Comparison of ENCODE assay signal across 24 cellular contexts in genomic region chr13:25494708-25495411, GRCh38.
DNase-seq lines count a peak whose midpoint lies in the region; ATAC-seq, FAIRE-seq and TF ChIP-seq lines count a peak whose summit lies in the region.
"Had no signal": no experiment of that assay in that cellular context is flagged by ENCODE, and none has a peak within 500 bp of the region (broad histone marks: within the 10 kb centered on the region; RNA-seq: fewer than 3 reads in every experiment).

No MANE protein-coding gene starts in this region.

- H3K4me3 ChIP-seq in K562: no peak overlapping the region
- no peak overlapping the region for H3K4me3 ChIP-seq in lower lobe of right lung
- no peak overlapping the region for H3K4me3 ChIP-seq in vagina
- H3K4me3 ChIP-seq: adrenal gland, cardiac muscle cell, HAP-1, lung, skin epidermis had no signal

- TF ChIP-seq CTCF in K562 (IDR thresholded peaks at IDR 0.05 in 2 of 3, conservative IDR thresholded peaks at IDR 0.05 in 1 of 3; ENCODE audit: insufficient read depth in 2 of 3, low read depth in 1 of 3, low read length in 3 of 3) (peak in 1 of 3 experiments; percentile 17; a peak in 1 of 6 replicates), lower lobe of right lung (IDR thresholded peaks at IDR 0.05) (no peak), vagina (IDR thresholded peaks at IDR 0.05) (no peak)

- no peaks in the 10 kb centered on the region for H3K9me3 ChIP-seq in K562 (replicated peaks; ENCODE audit: control insufficient read depth, insufficient read depth, low read depth, low read length)
- no peaks in the 10 kb centered on the region for H3K9me3 ChIP-seq in lower lobe of right lung
- H3K9me3 ChIP-seq in vagina: no peaks in the 10 kb centered on the region
- H3K9me3 ChIP-seq: adrenal gland, HAP-1 had no signal

- TF ChIP-seq RAD21 in K562 (CRISPR knock-in tag; conservative IDR thresholded peaks at IDR 0.05 in 1 of 2, IDR thresholded peaks at IDR 0.05 in 1 of 2): peak in 1 of 2 experiments; percentile 17; a peak in 1 of 4 replicates

- peaks cover 28 to 34% of the 10 kb centered on the region in 2 donors for H3K27me3 Mint-ChIP-seq in effector memory CD8-positive, alpha-beta T cell

- POLR2A ChIA-PET in K562 (lab: Yijun Ruan, JAX): interaction anchor here (0.9 kb wide), 1 partner anchor 11 kb away, joined by 3 read pairs; no protein-coding TSS in a partner anchor

- TF ChIP-seq POLR2A in K562 (conservative IDR thresholded peaks at IDR 0.05): no peak
- no peak for TF ChIP-seq POLR2A in vagina (IDR thresholded peaks at IDR 0.05)

- no peaks in the 10 kb centered on the region for H3K79me2 ChIP-seq in K562 (ENCODE audit: control insufficient read depth, insufficient read depth, low read length)

- H3K4me2 ChIP-seq in K562 (ENCODE audit: insufficient read depth, low read length): no peak overlapping the region

- TF ChIP-seq EP300 in K562 (IDR thresholded peaks at IDR 0.05; ENCODE audit: low read length): no peak

- H3K36me3 ChIP-seq in K562 (ENCODE audit: control insufficient read depth, insufficient read depth, low read length) (no peaks in the 10 kb centered on the region), lower lobe of right lung (no peaks in the 10 kb centered on the region), vagina (no peaks in the 10 kb centered on the region)
- H3K36me3 ChIP-seq: adrenal gland, cardiac muscle cell, HAP-1 had no signal

- H3K9me1 ChIP-seq in K562 (ENCODE audit: control insufficient read depth, insufficient read depth, low read length): no peaks in the 10 kb centered on the region

- H3K9me3 Mint-ChIP-seq in effector memory CD8-positive, alpha-beta T cell: no peaks in the 10 kb centered on the region
- H3K9me3 Mint-ChIP-seq: CD4-positive, alpha-beta T cell had no signal

- H3K4me3 Mint-ChIP-seq in effector memory CD8-positive, alpha-beta T cell: no peak overlapping the region
- H3K4me3 Mint-ChIP-seq: CD4-positive, alpha-beta T cell; T-helper 17 cell had no signal

- no peak for FAIRE-seq in K562 (lab: Jason Lieb, UNC)
- FAIRE-seq: HTR-8/SVneo, RCC 7860 had no signal

- H3K9ac ChIP-seq in K562 (ENCODE audit: insufficient read depth in 1 of 2, low read depth in 2 of 2, low read length in 2 of 2): no peak overlapping the region

- in situ Hi-C loops in K562 (cut with MboI): no loop called here

- H3K4me1 ChIP-seq in K562 (replicated peaks in 1 of 2; ENCODE audit: control insufficient read depth in 2 of 2, insufficient read depth in 2 of 2, low read length in 2 of 2) (no peaks in the 10 kb centered on the region), lower lobe of right lung (no peaks in the 10 kb centered on the region), vagina (no peaks in the 10 kb centered on the region)
- H3K4me1 ChIP-seq: adrenal gland, foreskin keratinocyte, HAP-1 had no signal

- H3K36me3 Mint-ChIP-seq in effector memory CD8-positive, alpha-beta T cell (ENCODE audit: insufficient read depth): peaks cover 3% of the 10 kb centered on the region

- CTCF ChIA-PET in K562 (lab: Yijun Ruan, JAX; ENCODE audit: low intra/inter-chr PET ratio): no interaction called here

- 0 out of 2 replicates have a peak, but pooled peaks cover 4% of the 10 kb centered on the region for H4K20me1 ChIP-seq in K562 (replicated peaks; ENCODE audit: control insufficient read depth, insufficient read depth, low read length)

- DNase-seq in DMS153 (lab: John Stamatoyannopoulos, UW): peak; percentile 24
- DNase-seq in NCI-H1092 (lab: John Stamatoyannopoulos, UW): peak; percentile 87
- DNase-seq in NCI-H510A (lab: John Stamatoyannopoulos, UW): peak; percentile 25
- peak in 2 of 4 experiments; percentile 5 to 19 for DNase-seq in K562 (ENCODE audit: extremely low read depth in 1 of 4, low spot score in 3 of 4)
- no peak for DNase-seq in EL
- DNase-seq in lower lobe of right lung: no peak
- no peak for DNase-seq in effector memory CD8-positive, alpha-beta T cell
- DNase-seq in vagina (ENCODE audit: extremely low spot score in 2 of 2): no peak
- DNase-seq: activated CD8-positive, alpha-beta memory T cell treated with anti-CD3 and anti-CD28 coated beads, Interleukin-2, amount 50 U/mL, for 48 hours; activated effector memory CD4-positive, alpha-beta T cell treated with anti-CD3 and anti-CD28 coated beads, Interleukin-2, amount 50 U/mL, for 16 hours; adrenal gland; CD4-positive, alpha-beta T cell; foreskin keratinocyte; hippocampal formation; NCI-H146; stimulated activated CD4-positive, alpha-beta T cell treated with anti-CD3 and anti-CD28 coated beads, Interleukin-2, amount 100 ng/mL, for 24 hours; stimulated activated naive CD4-positive, alpha-beta T cell; T-helper 17 cell had no signal

- H3K27me3 ChIP-seq in K562 (ENCODE audit: control insufficient read depth in 2 of 2, insufficient read depth in 2 of 2, low read length in 2 of 2) (peaks cover 0 to 13% of the 10 kb centered on the region in 2 experiments; a peak in 2 of 5 replicates), lower lobe of right lung (ENCODE audit: low read depth) (peaks cover 5% of the 10 kb centered on the region), vagina (no peaks in the 10 kb centered on the region)
- H3K27me3 ChIP-seq: adrenal gland, cardiac muscle cell, foreskin keratinocyte had no signal

- no peak overlapping the region for H2AFZ ChIP-seq in K562 (ENCODE audit: low read depth, low read length)

- ATAC-seq in K562: peak; percentile 62
- no peak for ATAC-seq in lower lobe of right lung
- ATAC-seq in effector memory CD8-positive, alpha-beta T cell (replicated peaks): no peak
- ATAC-seq: foreskin keratinocyte, T-helper 17 cell had no signal

- no TSS peak for BruUV-seq in K562 (replicated peaks; lab: Mats Ljungman, UMichigan)

- H3K27ac ChIP-seq in K562 (ENCODE audit: extremely low read depth, low read depth, low read length) (no peak overlapping the region), lower lobe of right lung (no peak overlapping the region), vagina (no peak overlapping the region)
- H3K27ac ChIP-seq: adrenal gland, cardiac muscle cell, foreskin keratinocyte, skin epidermis had no signal

- no peaks in the 10 kb centered on the region for H3K4me1 Mint-ChIP-seq in effector memory CD8-positive, alpha-beta T cell (ENCODE audit: low read depth in 2 of 2)
- H3K4me1 Mint-ChIP-seq: T-helper 17 cell had no signal

- 0% methylated on average over 8 of the region's 9 CpGs for WGBS in K562 (ENCODE audit: insufficient coverage, low coverage, missing lambda C conversion rate)

- intact Hi-C loops in K562 (cut with micrococcal nuclease) (no loop called here), lower lobe of right lung (cut with DNase I) (no loop called here), vagina (cut with DNase I) (no loop called here)

- no peak overlapping the region for H3K27ac Mint-ChIP-seq in effector memory CD8-positive, alpha-beta T cell
- H3K27ac Mint-ChIP-seq: CD4-positive, alpha-beta T cell; T-helper 17 cell had no signal

TF ChIP-seq in K562, 482 proteins besides CTCF, POLR2A, EP300 and RAD21 (continues in another document):
- TF ChIP-seq ZNF197 (CRISPR knock-in tag; IDR thresholded peaks at IDR 0.05; ENCODE audit: low read depth) (no peak), NFRKB (IDR thresholded peaks at IDR 0.05; ENCODE audit: low read depth) (no peak), CHD4 (IDR thresholded peaks at IDR 0.05; ENCODE audit: insufficient read depth, insufficient replicate concordance, low read depth, low read length, poor library complexity, severe bottlenecking) (no peak), TAF9B (IDR thresholded peaks at IDR 0.05; ENCODE audit: partially characterized antibody) (no peak), C11orf30 (IDR thresholded peaks at IDR 0.05; ENCODE audit: low read depth) (no peak), KDM1A (IDR thresholded peaks at IDR 0.05) (no peak), HEY1 (CRISPR knock-in tag; IDR thresholded peaks at IDR 0.05; ENCODE audit: borderline replicate concordance) (no peak), GATAD2B (IDR thresholded peaks at IDR 0.05; ENCODE audit: borderline replicate concordance) (no peak), MBD2 (IDR thresholded peaks at IDR 0.05; ENCODE audit: borderline replicate concordance, low read depth) (no peak), SMAD2 (IDR thresholded peaks at IDR 0.05; ENCODE audit: low read depth, low read length) (no peak), HBP1 (CRISPR knock-in tag; IDR thresholded peaks at IDR 0.05) (no peak), NCOA1 (IDR thresholded peaks at IDR 0.05; ENCODE audit: low read depth) (no peak), TCF7 (IDR thresholded peaks at IDR 0.05; ENCODE audit: borderline replicate concordance) (no peak), ZNF239 (CRISPR knock-in tag; IDR thresholded peaks at IDR 0.05) (no peak), BRF1 (IDR thresholded peaks at IDR 0.05; ENCODE audit: borderline replicate concordance, extremely low read depth, insufficient read length) (no peak)
- TF ChIP-seq, protein P1, sequence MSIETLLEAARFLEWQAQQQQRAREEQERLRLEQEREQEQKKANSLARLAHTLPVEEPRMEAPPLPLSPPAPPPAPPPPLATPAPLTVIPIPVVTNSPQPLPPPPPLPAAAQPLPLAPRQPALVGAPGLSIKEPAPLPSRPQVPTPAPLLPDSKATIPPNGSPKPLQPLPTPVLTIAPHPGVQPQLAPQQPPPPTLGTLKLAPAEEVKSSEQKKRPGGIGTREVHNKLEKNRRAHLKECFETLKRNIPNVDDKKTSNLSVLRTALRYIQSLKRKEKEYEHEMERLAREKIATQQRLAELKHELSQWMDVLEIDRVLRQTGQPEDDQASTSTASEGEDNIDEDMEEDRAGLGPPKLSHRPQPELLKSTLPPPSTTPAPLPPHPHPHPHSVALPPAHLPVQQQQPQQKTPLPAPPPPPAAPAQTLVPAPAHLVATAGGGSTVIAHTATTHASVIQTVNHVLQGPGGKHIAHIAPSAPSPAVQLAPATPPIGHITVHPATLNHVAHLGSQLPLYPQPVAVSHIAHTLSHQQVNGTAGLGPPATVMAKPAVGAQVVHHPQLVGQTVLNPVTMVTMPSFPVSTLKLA (conservative IDR thresholded peaks at IDR 0.05): no peak

Comparison
In these comparisons a context has a peak if more than half of its experiments do, and no peak if none do; other contexts are left out.
1. DNase-seq: peak in DMS153 (single experiment), NCI-H1092 (single experiment) and NCI-H510A (single experiment); none in EL (single experiment), lower lobe of right lung (single experiment), effector memory CD8-positive, alpha-beta T cell (0 of 3) and vagina (0 of 2).